ENCODE assay signal across 1 cellular context in genomic region chr22:36069368-36069767, GRCh38.
TF ChIP-seq lines count a peak whose summit lies in the region.

No MANE protein-coding gene starts in this region.

TF ChIP-seq in IMR-90, 13 proteins besides CTCF, POLR2A, EP300 and RAD21 (continued from another document):
- TF ChIP-seq ELK1 (IDR thresholded peaks at IDR 0.05; ENCODE audit: borderline replicate concordance, low read depth, low read length) (no peak), FOS (IDR thresholded peaks at IDR 0.05; ENCODE audit: low read depth, low read length) (no peak), RCOR1 (IDR thresholded peaks at IDR 0.05; ENCODE audit: insufficient replicate concordance, low read length) (no peak), BHLHE40 (IDR thresholded peaks at IDR 0.05; ENCODE audit: low read depth, low read length) (no peak), RFX5 (IDR thresholded peaks at IDR 0.05; ENCODE audit: low read depth, low read length) (no peak), CHD1 (IDR thresholded peaks at IDR 0.05; ENCODE audit: low read depth, low read length) (no peak), MAFK (IDR thresholded peaks at IDR 0.05; ENCODE audit: low read depth, low read length) (no peak), NFE2L2 (IDR thresholded peaks at IDR 0.05; ENCODE audit: low read depth, low read length) (no peak), SMC3 (IDR thresholded peaks at IDR 0.05; ENCODE audit: low read depth, low read length) (no peak)
